26 cellular contexts compared by ENCODE assay signal in the genomic region with DNA sequence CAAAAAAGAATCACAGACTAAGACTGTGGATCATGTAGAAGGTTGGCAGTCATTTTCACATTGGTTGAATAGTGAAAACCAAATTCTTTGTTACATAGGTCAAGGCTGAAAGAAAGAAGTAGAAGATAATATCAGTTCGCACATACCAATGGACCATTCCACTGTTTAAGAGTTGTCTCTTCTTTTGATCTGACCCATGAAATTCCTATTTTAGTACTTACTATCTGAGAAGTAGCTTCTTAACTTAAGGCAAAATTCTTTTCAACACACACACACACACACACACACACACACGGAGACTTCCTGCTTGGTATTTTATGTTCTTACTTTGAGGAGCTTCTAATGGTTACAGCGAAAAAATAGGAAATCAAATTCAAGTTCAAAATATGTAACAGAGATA.
"Had no signal": no experiment of that assay in that cellular context is flagged by ENCODE, and none has a peak within 500 bp of the region (broad histone marks: within the 10 kb centered on the region; RNA-seq: fewer than 3 reads in every experiment).

No MANE protein-coding gene starts in this region.

- H3K4me3 ChIP-seq: adrenal gland, ascending aorta, lower lobe of right lung, pancreas, psoas muscle, transverse colon had no signal

- H3K9me3 ChIP-seq: ascending aorta, lower lobe of right lung, neutrophil, pancreas, psoas muscle, transverse colon had no signal

- H3K9me3 Mint-ChIP-seq: activated naive CD4-positive, alpha-beta T cell treated with anti-CD3 and anti-CD28 coated beads, Interleukin-2, amount 50 U/mL, for 72 hours; activated T-cell treated with anti-CD3 and anti-CD28 coated beads, Interleukin-2, amount 50 U/mL, for 24 hours had no signal

- H3K27ac Mint-ChIP-seq: activated naive CD4-positive, alpha-beta T cell treated with anti-CD3 and anti-CD28 coated beads, Interleukin-2, amount 50 U/mL, for 72 hours; activated T-cell treated with anti-CD3 and anti-CD28 coated beads, Interleukin-2, amount 50 U/mL, for 24 hours; activated T-helper 17 cell treated with anti-CD3 and anti-CD28 coated beads, Interleukin-2, amount 50 U/mL, for 72 hours; naive thymus-derived CD8-positive, alpha-beta T cell; T-cell had no signal

- H3K4me1 Mint-ChIP-seq: activated T-helper 17 cell treated with anti-CD3 and anti-CD28 coated beads, Interleukin-2, amount 50 U/mL, for 72 hours; naive thymus-derived CD8-positive, alpha-beta T cell; T-cell had no signal

- DNase-seq: activated CD4-positive, alpha-beta T cell treated with anti-CD3 and anti-CD28 coated beads, Interleukin-2, amount 50 U/mL, for 4 hours; activated CD8-positive, alpha-beta memory T cell treated with anti-CD3 and anti-CD28 coated beads for 24 hours; activated CD8-positive, alpha-beta memory T cell treated with anti-CD3 and anti-CD28 coated beads, Interleukin-2, amount 50 U/mL, for 4 hours; activated T-cell treated with anti-CD3 and anti-CD28 coated beads, Interleukin-2, amount 50 U/mL, for 24 hours; adrenal gland; central memory CD4-positive, alpha-beta T cell; effector memory CD4-positive, alpha-beta T cell; hypothalamus; left colon; lower lobe of right lung; naive thymus-derived CD8-positive, alpha-beta T cell; pancreas; psoas muscle; right cardiac atrium; stimulated activated CD4-positive, alpha-beta T cell treated with anti-CD3 and anti-CD28 coated beads, Interleukin-1b, Interleukin-23, amount 100 ng/mL, for 48 hours; T-cell; transverse colon; WERI-Rb-1 had no signal

- ATAC-seq: activated naive CD4-positive, alpha-beta T cell treated with anti-CD3 and anti-CD28 coated beads, Interleukin-2, amount 50 U/mL, for 72 hours; activated T-helper 17 cell treated with anti-CD3 and anti-CD28 coated beads, Interleukin-2, amount 50 U/mL, for 72 hours; esophagus mucosa; left colon; lower lobe of right lung; naive thymus-derived CD8-positive, alpha-beta T cell; psoas muscle; right cardiac atrium; T-cell had no signal

- H3K27me3 ChIP-seq: adrenal gland, ascending aorta, neutrophil, pancreas, transverse colon had no signal

- H3K27me3 Mint-ChIP-seq: activated T-helper 17 cell treated with anti-CD3 and anti-CD28 coated beads, Interleukin-2, amount 50 U/mL, for 72 hours; T-cell had no signal

- H3K27ac ChIP-seq: adrenal gland, ascending aorta, lower lobe of right lung, neutrophil, pancreas, psoas muscle, transverse colon, WERI-Rb-1 had no signal

- H3K36me3 ChIP-seq: adrenal gland, ascending aorta, lower lobe of right lung, neutrophil, pancreas, transverse colon, WERI-Rb-1 had no signal

- H3K4me1 ChIP-seq: adrenal gland, ascending aorta, lower lobe of right lung, psoas muscle, transverse colon had no signal

- H3K4me3 Mint-ChIP-seq: activated T-cell treated with anti-CD3 and anti-CD28 coated beads, Interleukin-2, amount 50 U/mL, for 24 hours; activated T-helper 17 cell treated with anti-CD3 and anti-CD28 coated beads, Interleukin-2, amount 50 U/mL, for 72 hours; naive thymus-derived CD8-positive, alpha-beta T cell; T-cell had no signal

- FAIRE-seq: colon, frontal cortex, pancreas, TTC549 had no signal

- H3K36me3 Mint-ChIP-seq: activated naive CD4-positive, alpha-beta T cell treated with anti-CD3 and anti-CD28 coated beads, Interleukin-2, amount 50 U/mL, for 72 hours; naive thymus-derived CD8-positive, alpha-beta T cell; T-cell had no signal
